Comparison of ENCODE assay signal across 1 cellular context in the genomic region with DNA sequence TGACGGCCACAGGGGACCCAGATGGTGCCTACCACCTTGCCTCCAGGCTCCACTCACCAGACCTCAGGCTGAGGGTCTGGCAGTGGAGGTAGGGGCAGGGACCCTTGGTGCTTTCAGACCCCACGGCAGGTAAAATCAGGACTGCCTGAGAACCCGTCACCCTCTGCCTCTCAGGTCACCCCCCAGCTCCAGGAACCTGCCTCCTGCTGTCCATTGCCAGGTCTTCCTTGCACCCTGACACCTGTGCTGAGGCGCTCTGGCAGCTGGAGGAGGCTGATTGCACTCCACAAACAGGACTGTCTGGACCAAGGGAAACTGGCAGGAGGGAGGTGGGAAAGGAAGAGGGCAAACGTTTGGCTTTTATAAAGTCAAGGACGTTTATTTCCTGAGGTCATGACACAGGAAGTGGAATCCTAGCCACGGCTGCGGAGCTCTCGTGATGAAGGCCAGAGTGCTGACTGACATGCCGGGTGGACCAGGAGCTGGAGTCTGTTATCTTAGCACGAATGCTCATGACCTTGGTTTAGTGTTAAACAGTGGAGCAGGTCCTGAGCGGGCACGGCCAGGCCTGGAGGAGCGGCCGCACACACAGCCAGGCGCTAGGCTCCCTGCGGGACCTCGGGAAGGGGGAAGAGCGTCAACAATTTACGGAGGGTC.
A peak's percentile ranks its signal among the peaks of the same experiment; 100 is the strongest.
TF ChIP-seq lines count a peak whose summit lies in the region.

No MANE protein-coding gene starts in this region.

TF ChIP-seq in HepG2, 621 proteins besides CTCF, POLR2A, EP300 and RAD21 (continued from another document):
- TF ChIP-seq, protein P1, sequence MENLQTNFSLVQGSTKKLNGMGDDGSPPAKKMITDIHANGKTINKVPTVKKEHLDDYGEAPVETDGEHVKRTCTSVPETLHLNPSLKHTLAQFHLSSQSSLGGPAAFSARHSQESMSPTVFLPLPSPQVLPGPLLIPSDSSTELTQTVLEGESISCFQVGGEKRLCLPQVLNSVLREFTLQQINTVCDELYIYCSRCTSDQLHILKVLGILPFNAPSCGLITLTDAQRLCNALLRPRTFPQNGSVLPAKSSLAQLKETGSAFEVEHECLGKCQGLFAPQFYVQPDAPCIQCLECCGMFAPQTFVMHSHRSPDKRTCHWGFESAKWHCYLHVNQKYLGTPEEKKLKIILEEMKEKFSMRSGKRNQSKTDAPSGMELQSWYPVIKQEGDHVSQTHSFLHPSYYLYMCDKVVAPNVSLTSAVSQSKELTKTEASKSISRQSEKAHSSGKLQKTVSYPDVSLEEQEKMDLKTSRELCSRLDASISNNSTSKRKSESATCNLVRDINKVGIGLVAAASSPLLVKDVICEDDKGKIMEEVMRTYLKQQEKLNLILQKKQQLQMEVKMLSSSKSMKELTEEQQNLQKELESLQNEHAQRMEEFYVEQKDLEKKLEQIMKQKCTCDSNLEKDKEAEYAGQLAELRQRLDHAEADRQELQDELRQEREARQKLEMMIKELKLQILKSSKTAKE (CRISPR knock-in tag; IDR thresholded peaks at IDR 0.05; ENCODE audit: borderline replicate concordance) = 0 out of 2 replicates have a peak, but pooled peaks have one; percentile 18
- TF ChIP-seq JARID2 (CRISPR knock-in tag; IDR thresholded peaks at IDR 0.05; ENCODE audit: insufficient replicate concordance) (no peak), SP1 (IDR thresholded peaks at IDR 0.05) (no peak), SP1 (CRISPR knock-in tag; IDR thresholded peaks at IDR 0.05) (0 out of 2 replicates have a peak, but pooled peaks have one; percentile 5), SNAI1 (CRISPR knock-in tag; IDR thresholded peaks at IDR 0.05; ENCODE audit: borderline replicate concordance) (no peak), ZNF501 (CRISPR knock-in tag; IDR thresholded peaks at IDR 0.05) (no peak), ZGPAT (CRISPR knock-in tag; IDR thresholded peaks at IDR 0.05) (no peak), HMGA1 (CRISPR knock-in tag; conservative IDR thresholded peaks at IDR 0.05) (no peak), GZF1 (CRISPR knock-in tag; IDR thresholded peaks at IDR 0.05) (no peak), RXRA (CRISPR knock-in tag; IDR thresholded peaks at IDR 0.05) (peak; percentile 52; the same call in 1 of the 2 replicates)
- TF ChIP-seq, protein P2, sequence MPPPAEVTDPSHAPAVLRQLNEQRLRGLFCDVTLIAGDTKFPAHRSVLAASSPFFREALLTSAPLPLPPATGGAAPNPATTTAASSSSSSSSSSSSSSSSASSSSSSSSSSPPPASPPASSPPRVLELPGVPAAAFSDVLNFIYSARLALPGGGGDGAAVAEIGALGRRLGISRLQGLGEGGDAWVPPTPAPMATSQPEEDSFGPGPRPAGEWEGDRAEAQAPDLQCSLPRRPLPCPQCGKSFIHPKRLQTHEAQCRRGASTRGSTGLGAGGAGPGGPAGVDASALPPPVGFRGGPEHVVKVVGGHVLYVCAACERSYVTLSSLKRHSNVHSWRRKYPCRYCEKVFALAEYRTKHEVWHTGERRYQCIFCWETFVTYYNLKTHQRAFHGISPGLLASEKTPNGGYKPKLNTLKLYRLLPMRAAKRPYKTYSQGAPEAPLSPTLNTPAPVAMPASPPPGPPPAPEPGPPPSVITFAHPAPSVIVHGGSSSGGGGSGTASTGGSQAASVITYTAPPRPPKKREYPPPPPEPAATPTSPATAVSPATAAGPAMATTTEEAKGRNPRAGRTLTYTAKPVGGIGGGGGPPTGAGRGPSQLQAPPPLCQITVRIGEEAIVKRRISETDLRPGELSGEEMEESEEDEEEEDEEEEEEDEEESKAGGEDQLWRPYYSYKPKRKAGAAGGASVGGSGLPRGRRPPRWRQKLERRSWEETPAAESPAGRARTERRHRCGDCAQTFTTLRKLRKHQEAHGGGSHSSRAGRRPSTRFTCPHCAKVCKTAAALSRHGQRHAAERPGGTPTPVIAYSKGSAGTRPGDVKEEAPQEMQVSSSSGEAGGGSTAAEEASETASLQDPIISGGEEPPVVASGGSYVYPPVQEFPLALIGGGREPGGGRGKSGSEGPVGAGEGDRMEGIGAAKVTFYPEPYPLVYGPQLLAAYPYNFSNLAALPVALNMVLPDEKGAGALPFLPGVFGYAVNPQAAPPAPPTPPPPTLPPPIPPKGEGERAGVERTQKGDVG (CRISPR knock-in tag; IDR thresholded peaks at IDR 0.05; ENCODE audit: borderline replicate concordance) = peak; percentile 99; the same call in 1 of the 2 replicates
